ENCODE assay signal across 9 cellular contexts in genomic region chr12:102300824-102301461, GRCh38.
DNase-seq lines count a peak whose midpoint lies in the region; ATAC-seq, FAIRE-seq and TF ChIP-seq lines count a peak whose summit lies in the region.
"Had no signal": no experiment of that assay in that cellular context is flagged by ENCODE, and none has a peak within 500 bp of the region (broad histone marks: within the 10 kb centered on the region; RNA-seq: fewer than 3 reads in every experiment).

No MANE protein-coding gene starts in this region.

- peaks cover 10% of the 10 kb centered on the region for H3K9me3 ChIP-seq in Caco-2

- FAIRE-seq in D721Med (lab: Jason Lieb, UNC): no peak

- H3K4me3 Mint-ChIP-seq in Caco-2 (ENCODE audit: unreplicated experiment): no peak overlapping the region

- ATAC-seq in GM18511 (IDR thresholded peaks at IDR 0.05; ENCODE audit: unreplicated experiment): peak; percentile 75
- peak; percentile 81 for ATAC-seq in HG03103 (IDR thresholded peaks at IDR 0.05; ENCODE audit: low read depth, unreplicated experiment)
- ATAC-seq in HG02588 (IDR thresholded peaks at IDR 0.05; ENCODE audit: unreplicated experiment): no peak
- ATAC-seq in HG02840 (IDR thresholded peaks at IDR 0.05; ENCODE audit: low FRiP score, unreplicated experiment): no peak

- no peak overlapping the region for H3K27ac Mint-ChIP-seq in Caco-2 (ENCODE audit: unreplicated experiment)

- POLR2A ChIA-PET in Caco-2 (lab: Charles Lee): interaction anchor here (0.5 kb wide), 1 partner anchor 180 kb away, joined by 5 read pairs; no protein-coding TSS in a partner anchor

- H3K4me1 Mint-ChIP-seq in Caco-2 (ENCODE audit: low read depth, unreplicated experiment): no peaks in the 10 kb centered on the region

- peak; percentile 37 to 41 for DNase-seq in Caco-2
- peak; percentile 77 for DNase-seq in RKO (ENCODE audit: low spot score)
- DNase-seq in fibroblast of peridontal ligament (ENCODE audit: extremely low read depth): peak; percentile 64
- DNase-seq in D721Med (ENCODE audit: insufficient read length, low spot score): no peak

- H3K36me3 Mint-ChIP-seq in Caco-2 (ENCODE audit: insufficient read depth, unreplicated experiment): peaks cover 5% of the 10 kb centered on the region

- H3K36me3 ChIP-seq in Caco-2 (ENCODE audit: control insufficient read depth, insufficient read depth, low read length): no peaks in the 10 kb centered on the region

- peaks cover 17% of the 10 kb centered on the region for H3K9me3 Mint-ChIP-seq in Caco-2 (ENCODE audit: unreplicated experiment)

- no peaks in the 10 kb centered on the region for H3K27me3 ChIP-seq in Caco-2 (replicated peaks; ENCODE audit: control insufficient read depth, insufficient read depth, low read length)

- H3K4me1 ChIP-seq in Caco-2: no peaks in the 10 kb centered on the region
- H3K4me1 ChIP-seq: parathyroid adenoma had no signal

- H3K4me3 ChIP-seq in Caco-2 (ENCODE audit: low read depth, low read length): no peak overlapping the region

- intact Hi-C loops in Caco-2 (cut with micrococcal nuclease; ENCODE audit: unreplicated experiment): loop anchor here (1.0 to 5.0 kb wide), 4 partner anchors 183 to 440 kb away; no protein-coding TSS in a partner anchor

- TF ChIP-seq CTCF in Caco-2 (IDR thresholded peaks at IDR 0.05; ENCODE audit: insufficient read depth in 1 of 2, low read depth in 1 of 2, low read length in 1 of 2, severe bottlenecking in 1 of 2, unreplicated experiment in 1 of 2) (peak; percentile 22 to 48), D721Med (IDR thresholded peaks at IDR 0.05; ENCODE audit: insufficient read depth, missing control alignments) (no peak)

- BruUV-seq in Caco-2 (replicated peaks; lab: Mats Ljungman, UMichigan): no TSS peak

- CTCF ChIA-PET in Caco-2 (lab: Charles Lee): interaction anchor here (0.6 to 1.0 kb wide), 3 partner anchors 184 to 439 kb away, joined by 3 to 5 read pairs (median 5); no protein-coding TSS in a partner anchor

- H3K27me3 Mint-ChIP-seq in Caco-2 (ENCODE audit: insufficient read depth, unreplicated experiment): peaks cover 3% of the 10 kb centered on the region

Comparison
In these comparisons a context has a peak if more than half of its experiments do, and no peak if none do; other contexts are left out.
1. ATAC-seq: peak in GM18511 (single experiment) and HG03103 (single experiment); none in HG02588 (single experiment) and HG02840 (single experiment).